In genomic region chr10:122018951-122019413, GRCh38 we compare ENCODE assay signal across 14 cellular contexts. TPM values are rescaled to one million over a fixed set of nuclear protein-coding genes. Genes with fewer than 3 reads are reported as not detected.
DNase-seq lines count a peak whose midpoint lies in the region; ATAC-seq, FAIRE-seq and TF ChIP-seq lines count a peak whose summit lies in the region.
"Had no signal": no experiment of that assay in that cellular context is flagged by ENCODE, and none has a peak within 500 bp of the region (broad histone marks: within the 10 kb centered on the region; RNA-seq: fewer than 3 reads in every experiment).

No MANE protein-coding gene starts in this region.

- TF ChIP-seq RAD21 in Ishikawa (IDR thresholded peaks at IDR 0.05; ENCODE audit: low read depth), result 0 out of 2 replicates have a peak, but pooled peaks have one; percentile 0

- 15 to 60% (median 31%) methylated on average over 15 to 16 of the region's 16 CpGs for whole genome bisulfite sequencing in small intestine, 3 donors

- no peak for FAIRE-seq in small intestine (lab: Jason Lieb, UNC)
- FAIRE-seq: urothelium cell line had no signal

- no peaks in the 10 kb centered on the region for H3K36me3 Mint-ChIP-seq in brain
- H3K36me3 Mint-ChIP-seq: activated CD4-positive, alpha-beta memory T cell treated with anti-CD3 and anti-CD28 coated beads for 36 hours had no signal

- peak overlapping the region in 4 of 5 experiments; percentile 10 to 97 (median 72) for H3K27ac Mint-ChIP-seq in brain
- H3K27ac Mint-ChIP-seq: activated CD4-positive, alpha-beta memory T cell treated with anti-CD3 and anti-CD28 coated beads for 36 hours had no signal

- in situ Hi-C loops in G401 (cut with HindIII; ENCODE audit: low sequenced_read_pairs), result no loop called here

- DNase-seq in left kidney (ENCODE audit: low read depth, low spot score), result peak; percentile 81
- DNase-seq in small intestine, result peak; percentile 86
- no peak for DNase-seq in G401 (ENCODE audit: low spot score)
- DNase-seq in stimulated activated CD4-positive, alpha-beta T cell treated with anti-CD3 and anti-CD28 coated beads, Interleukin-4, amount 100 ng/mL, for 24 hours, result no peak
- DNase-seq in NCI-H1417 (lab: John Stamatoyannopoulos, UW), result no peak
- DNase-seq: activated CD4-positive, alpha-beta memory T cell treated with anti-CD3 and anti-CD28 coated beads for 36 hours; adrenal gland; erythroblast; NCI-H187 treated with DMSO at 0.1 percent for 48 hours; stimulated activated CD4-positive, alpha-beta T cell treated with anti-CD3 and anti-CD28 coated beads, Interleukin-4, amount 100 ng/mL, for 1 hour had no signal

- no peak for TF ChIP-seq CTCF in brain (conservative IDR thresholded peaks at IDR 0.05)

- H3K36me3 ChIP-seq in small intestine (ENCODE audit: control insufficient read depth in 2 of 2, insufficient read depth in 2 of 2, low read length in 2 of 2), result no peaks in the 10 kb centered on the region
- H3K36me3 ChIP-seq: adrenal gland had no signal

- peaks cover 6% of the 10 kb centered on the region for H3K27me3 Mint-ChIP-seq in brain

- peak overlapping the region in 3 of 5 experiments; percentile 11 to 85 (median 78) for H3K4me3 Mint-ChIP-seq in brain
- H3K4me3 Mint-ChIP-seq: activated CD4-positive, alpha-beta memory T cell treated with anti-CD3 and anti-CD28 coated beads for 36 hours had no signal

- no peaks in the 10 kb centered on the region for H3K27me3 ChIP-seq in small intestine (ENCODE audit: control insufficient read depth in 2 of 2, insufficient read depth in 2 of 2, low read length in 2 of 2)
- H3K27me3 ChIP-seq: adrenal gland had no signal

- TF ChIP-seq EP300 in Ishikawa (IDR thresholded peaks at IDR 0.05; ENCODE audit: borderline replicate concordance), result no peak

- peaks cover 0 to 4% of the 10 kb centered on the region in 2 donors for H3K4me1 ChIP-seq in small intestine (ENCODE audit: control insufficient read depth in 2 of 2, insufficient read depth in 1 of 2, low read depth in 1 of 2, low read length in 1 of 2)
- H3K4me1 ChIP-seq: adrenal gland had no signal

- peak overlapping the region; percentile 69 to 93 for H3K27ac ChIP-seq in small intestine (ENCODE audit: low read depth in 1 of 2, low read length in 1 of 2)
- H3K27ac ChIP-seq: adrenal gland had no signal

- H3K4me3 ChIP-seq in small intestine (ENCODE audit: low read depth in 1 of 2, low read length in 2 of 2), result peak overlapping the region in 1 of 2 donors; percentile 27
- H3K4me3 ChIP-seq: adrenal gland had no signal

- ATAC-seq in HG02852 (IDR thresholded peaks at IDR 0.05; ENCODE audit: unreplicated experiment), result no peak

- peaks cover 0 to 8% (median 0%) of the 10 kb centered on the region in 5 experiments for H3K9me3 Mint-ChIP-seq in brain
- H3K9me3 Mint-ChIP-seq: activated CD4-positive, alpha-beta memory T cell treated with anti-CD3 and anti-CD28 coated beads for 36 hours had no signal

- H3K9me3 ChIP-seq in small intestine (ENCODE audit: control insufficient read depth, low read depth), result no peaks in the 10 kb centered on the region
- H3K9me3 ChIP-seq: adrenal gland had no signal

- H3K4me1 Mint-ChIP-seq in brain, result peaks cover 33% of the 10 kb centered on the region

TF ChIP-seq in Ishikawa, 13 proteins besides CTCF, POLR2A, EP300 and RAD21:
- TF ChIP-seq TAF1 (IDR thresholded peaks at IDR 0.05; ENCODE audit: low read depth), result peak; percentile 14; the same call in 1 of the 2 replicates
- TF ChIP-seq USF1 (IDR thresholded peaks at IDR 0.05), result no peak
- TF ChIP-seq FOXM1 (IDR thresholded peaks at IDR 0.05; ENCODE audit: borderline replicate concordance, low read depth), result 0 out of 2 replicates have a peak, but pooled peaks have one; percentile 46
- peak; percentile 63; the same call in 1 of the 2 replicates for TF ChIP-seq CREB1 (IDR thresholded peaks at IDR 0.05; ENCODE audit: low read depth)
- no peak for TF ChIP-seq MAX (IDR thresholded peaks at IDR 0.05)
- TF ChIP-seq TCF12 (IDR thresholded peaks at IDR 0.05; ENCODE audit: low read depth), result no peak
- no peak for TF ChIP-seq NFIC (IDR thresholded peaks at IDR 0.05)
- TF ChIP-seq ZBTB7A (IDR thresholded peaks at IDR 0.05; ENCODE audit: low read depth), result peak; percentile 89; the same call in 1 of the 2 replicates
- TF ChIP-seq YY1 (IDR thresholded peaks at IDR 0.05; ENCODE audit: low read depth), result peak; percentile 21; the same call in 1 of the 2 replicates
- TF ChIP-seq CEBPB (IDR thresholded peaks at IDR 0.05), result no peak

RNA-seq across cellular contexts. Expression of gene TACC2, which starts 30.0 kb away (rescaled TPM):
- polyA plus RNA-seq in brain (ENCODE audit: insufficient read depth, low read depth, low replicate concordance) (111 TPM), small intestine (10 to 100 TPM; 28.6 to 99.5 (median 55.4) TPM)
- total RNA-seq in G401 (2014; rRNA removed; shearing (Covaris generic)), result 5.5 and 6.6 TPM in 2 replicates
- total RNA-seq: activated CD4-positive, alpha-beta memory T cell treated with anti-CD3 and anti-CD28 coated beads for 36 hours had no signal

RNA-seq across cellular contexts. Expression of gene NSMCE4A, which starts 44.0 kb away (rescaled TPM):
- 14.9 TPM for polyA plus RNA-seq in brain (ENCODE audit: insufficient read depth, low read depth, low replicate concordance)
- polyA plus RNA-seq in small intestine, result 10 to 100 TPM; 55.8 to 79.2 (median 56.2) TPM
- total RNA-seq in G401 (2014; rRNA removed; shearing (Covaris generic)), result 148 and 167 TPM in 2 replicates

Comparison
In these comparisons a context has a peak if more than half of its experiments do, and no peak if none do; other contexts are left out.
1. DNase-seq: peak in left kidney (single experiment) and small intestine (single experiment); none in G401 (single experiment), stimulated activated CD4-positive, alpha-beta T cell treated with anti-CD3 and anti-CD28 coated beads, Interleukin-4, amount 100 ng/mL, for 24 hours (single experiment) and NCI-H1417 (0 of 3).